11 cellular contexts compared by ENCODE assay signal in genomic region chr7:151726875-151727578, GRCh38.
A peak's percentile ranks its signal among the peaks of the same experiment; 100 is the strongest.
DNase-seq lines count a peak whose midpoint lies in the region; ATAC-seq, FAIRE-seq and TF ChIP-seq lines count a peak whose summit lies in the region.
"Had no signal": no experiment of that assay in that cellular context is flagged by ENCODE, and none has a peak within 500 bp of the region (broad histone marks: within the 10 kb centered on the region; RNA-seq: fewer than 3 reads in every experiment).

No MANE protein-coding gene starts in this region.

- POLR2A ChIA-PET in GM10248 (lab: Yijun Ruan, JAX): no interaction called here

- peak overlapping the region; percentile 9 for H3K4me2 ChIP-seq in keratinocyte (ENCODE audit: control insufficient read depth, extremely low read depth, insufficient read depth, low read depth, low read length)

- peak overlapping the region; percentile 24 for H3K27ac ChIP-seq in keratinocyte (ENCODE audit: control insufficient read depth, insufficient read depth, low read length)
- H3K27ac ChIP-seq: SK-N-MC had no signal

- no peaks in the 10 kb centered on the region for H3K9me1 ChIP-seq in keratinocyte (ENCODE audit: control insufficient read depth, extremely low read depth, insufficient read depth, low read length)

- no peaks in the 10 kb centered on the region for H3K9me3 Mint-ChIP-seq in HFFc6
- no peaks in the 10 kb centered on the region for H3K9me3 Mint-ChIP-seq in stimulated activated naive B cell treated with anti-CD40 and anti-IgM and Interleukin-4, amounts not matched to agents 10 μg/mL and 1 μg/mL and 100 μg/mL, for 72 hours
- H3K9me3 Mint-ChIP-seq: activated T-helper 17 cell treated with anti-CD3 and anti-CD28 coated beads, Interleukin-2, amount 50 U/mL, for 72 hours had no signal

- H3K4me3 Mint-ChIP-seq in HFFc6: no peak overlapping the region
- H3K4me3 Mint-ChIP-seq in T-helper 17 cell: no peak overlapping the region
- H3K4me3 Mint-ChIP-seq in stimulated activated naive B cell treated with anti-CD40 and anti-IgM and Interleukin-4, amounts not matched to agents 10 μg/mL and 1 μg/mL and 100 μg/mL, for 72 hours: peak overlapping the region in 1 of 2 donors; percentile 16
- H3K4me3 Mint-ChIP-seq: activated T-helper 17 cell treated with anti-CD3 and anti-CD28 coated beads, Interleukin-2, amount 50 U/mL, for 72 hours had no signal

- no peaks in the 10 kb centered on the region for H3K36me3 ChIP-seq in keratinocyte (ENCODE audit: control insufficient read depth in 2 of 2, extremely low read depth in 1 of 2, insufficient read depth in 2 of 2, low read length in 2 of 2)
- H3K36me3 ChIP-seq: prostate gland had no signal

- H3K36me3 Mint-ChIP-seq in HFFc6 (ENCODE audit: low read depth) (no peaks in the 10 kb centered on the region), T-helper 17 cell (ENCODE audit: low read depth) (no peaks in the 10 kb centered on the region)
- peaks cover 0 to 3% of the 10 kb centered on the region in 2 donors for H3K36me3 Mint-ChIP-seq in stimulated activated naive B cell treated with anti-CD40 and anti-IgM and Interleukin-4, amounts not matched to agents 10 μg/mL and 1 μg/mL and 100 μg/mL, for 72 hours

- H3K9me3 ChIP-seq in T-helper 17 cell (ENCODE audit: control insufficient read depth, low read length, poor library complexity, severe bottlenecking) (no peaks in the 10 kb centered on the region), keratinocyte (ENCODE audit: control insufficient read depth, low read depth, low read length) (no peaks in the 10 kb centered on the region)
- H3K9me3 ChIP-seq: prostate gland had no signal

- no peaks in the 10 kb centered on the region for H3K27me3 ChIP-seq in keratinocyte (ENCODE audit: control insufficient read depth, extremely low read depth, insufficient read depth, low read length)

- TF ChIP-seq CTCF in HFFc6 (IDR thresholded peaks at IDR 0.05) (no peak), keratinocyte (optimal IDR thresholded peaks at IDR 0.05 in 1 of 3, IDR thresholded peaks at IDR 0.05 in 1 of 3, conservative IDR thresholded peaks at IDR 0.05 in 1 of 3; ENCODE audit: extremely low read depth in 1 of 3, insufficient read depth in 2 of 3, low read length in 3 of 3) (no peak), GM10248 (IDR thresholded peaks at IDR 0.05; ENCODE audit: control extremely low read depth, extremely low read depth, low read depth, missing control alignments) (no peak)

- H3K4me1 ChIP-seq in keratinocyte (ENCODE audit: control insufficient read depth, extremely low read depth, insufficient read depth, low read length): peaks cover 18% of the 10 kb centered on the region
- H3K4me1 ChIP-seq: prostate gland had no signal

- no peaks in the 10 kb centered on the region for H3K79me2 ChIP-seq in keratinocyte (ENCODE audit: control insufficient read depth, insufficient read depth, low read length)

- H3K27me3 Mint-ChIP-seq in HFFc6 (ENCODE audit: insufficient read depth) (peaks cover 3% of the 10 kb centered on the region; the same call in 1 of the 2 replicates), T-helper 17 cell (no peaks in the 10 kb centered on the region)
- H3K27me3 Mint-ChIP-seq in stimulated activated naive B cell treated with anti-CD40 and anti-IgM and Interleukin-4, amounts not matched to agents 10 μg/mL and 1 μg/mL and 100 μg/mL, for 72 hours: no peaks in the 10 kb centered on the region
- H3K27me3 Mint-ChIP-seq: activated T-helper 17 cell treated with anti-CD3 and anti-CD28 coated beads, Interleukin-2, amount 50 U/mL, for 72 hours had no signal

- dilution Hi-C loops in keratinocyte (cut with MboI; ENCODE audit: extremely low pct_ligation_motif_present, low sequenced_read_pairs): no loop called here

- H3K27ac Mint-ChIP-seq in HFFc6 (peak overlapping the region; percentile 66), T-helper 17 cell (peak overlapping the region; percentile 47)
- H3K27ac Mint-ChIP-seq in stimulated activated naive B cell treated with anti-CD40 and anti-IgM and Interleukin-4, amounts not matched to agents 10 μg/mL and 1 μg/mL and 100 μg/mL, for 72 hours: peak overlapping the region; percentile 59

- CTCF ChIA-PET in GM10248 (lab: Yijun Ruan, JAX): interaction anchor here (2.0 kb wide), 1 partner anchor 358 kb away, joined by 7 read pairs; no protein-coding TSS in a partner anchor

- H3K9ac ChIP-seq in keratinocyte (ENCODE audit: control insufficient read depth, extremely low read depth, insufficient read depth, low read length): peak overlapping the region; percentile 10

- H2AFZ ChIP-seq in keratinocyte (ENCODE audit: control insufficient read depth, low read length): no peak overlapping the region

- no peaks in the 10 kb centered on the region for H4K20me1 ChIP-seq in keratinocyte (ENCODE audit: control insufficient read depth, extremely low read depth, insufficient read depth, low read length)

- no peak for ATAC-seq in T-helper 17 cell
- no peak for ATAC-seq in stimulated activated naive B cell treated with anti-CD40 and anti-IgM and Interleukin-4, amounts not matched to agents 10 μg/mL and 1 μg/mL and 100 μg/mL, for 72 hours (replicated peaks)

- H3K4me1 Mint-ChIP-seq in HFFc6 (ENCODE audit: low read depth): peaks cover 37% of the 10 kb centered on the region
- H3K4me1 Mint-ChIP-seq in T-helper 17 cell: peaks cover 14% of the 10 kb centered on the region
- peaks cover 27 to 48% of the 10 kb centered on the region in 2 donors for H3K4me1 Mint-ChIP-seq in stimulated activated naive B cell treated with anti-CD40 and anti-IgM and Interleukin-4, amounts not matched to agents 10 μg/mL and 1 μg/mL and 100 μg/mL, for 72 hours

- DNase-seq in HFFc6: no peak
- DNase-seq in T-helper 17 cell: no peak
- no peak for DNase-seq in keratinocyte (ENCODE audit: low read depth, low spot score)
- no peak for DNase-seq in stimulated activated naive B cell treated with anti-CD40 and anti-IgM and Interleukin-4, amounts not matched to agents 10 μg/mL and 1 μg/mL and 100 μg/mL, for 72 hours
- no peak for DNase-seq in hepatic stellate cell (ENCODE audit: low spot score)
- DNase-seq in HUDEP-2 (lab: John Stamatoyannopoulos, UW; ENCODE audit: unreplicated experiment in 76 of 76): no peak
- DNase-seq in GM10248 (ENCODE audit: extremely low spot score): no peak
- DNase-seq: NCI-H82 had no signal

- no peak for FAIRE-seq in keratinocyte (lab: Jason Lieb, UNC)

- H3K4me3 ChIP-seq in keratinocyte (ENCODE audit: control insufficient read depth in 2 of 3, extremely low read depth in 1 of 3, insufficient read depth in 2 of 3, low read depth in 1 of 3, low read length in 3 of 3): no peak overlapping the region
- H3K4me3 ChIP-seq: prostate gland, SK-N-MC had no signal
